17 cellular contexts compared by ENCODE assay signal in the genomic region with DNA sequence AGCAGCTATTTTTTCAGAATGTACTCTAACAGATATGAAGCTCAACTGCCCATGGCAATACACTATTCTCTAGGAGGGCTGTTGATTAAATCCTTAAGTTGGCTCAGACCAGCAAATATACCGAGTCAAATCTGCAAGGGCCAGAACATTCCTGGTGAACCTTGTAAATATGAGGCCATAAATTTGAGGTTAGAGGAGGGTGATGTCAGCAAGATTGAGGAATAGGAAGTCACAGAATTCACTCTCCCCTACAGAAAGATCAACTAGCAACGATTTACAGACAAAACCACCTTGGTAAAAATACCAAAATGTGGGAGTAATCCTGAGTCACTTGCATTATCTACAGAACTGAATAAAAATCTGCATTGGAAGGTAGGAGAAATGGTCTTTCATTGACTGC.
DNase-seq lines count a peak whose midpoint lies in the region; ATAC-seq and TF ChIP-seq lines count a peak whose summit lies in the region.
"Had no signal": no experiment of that assay in that cellular context is flagged by ENCODE, and none has a peak within 500 bp of the region (broad histone marks: within the 10 kb centered on the region; RNA-seq: fewer than 3 reads in every experiment).

No MANE protein-coding gene starts in this region.

- ATAC-seq in HG02870 (IDR thresholded peaks at IDR 0.05; ENCODE audit: unreplicated experiment) = no peak
- ATAC-seq: activated T-cell treated with anti-CD3 and anti-CD28 coated beads, Interleukin-2, amount 50 U/mL, for 4 hours; naive thymus-derived CD4-positive, alpha-beta T cell had no signal

- peaks cover 7% of the 10 kb centered on the region for H3K9me3 Mint-ChIP-seq in MCF 10A (ENCODE audit: unreplicated experiment)

- H3K4me3 Mint-ChIP-seq in MCF 10A (ENCODE audit: unreplicated experiment) = no peak overlapping the region
- H3K4me3 Mint-ChIP-seq: activated T-cell treated with anti-CD3 and anti-CD28 coated beads, Interleukin-2, amount 50 U/mL, for 4 hours; dendritic cell treated with granulocyte-macrophage colony-stimulating factor and Interleukin-4, amounts not matched to agents 40 ng/mL and 50 ng/mL, for 4 days; naive thymus-derived CD4-positive, alpha-beta T cell had no signal

- H3K9me3 ChIP-seq in breast epithelium (no peaks in the 10 kb centered on the region), SJSA1 (replicated peaks) (no peaks in the 10 kb centered on the region), uterus (no peaks in the 10 kb centered on the region)
- H3K9me3 ChIP-seq: thoracic aorta had no signal

- intact Hi-C loops in MCF 10A (cut with micrococcal nuclease) (no loop called here), breast epithelium (cut with DNase I; ENCODE audit: low total_unique reads) (no loop called here), uterus (cut with DNase I; ENCODE audit: low total_unique reads) (no loop called here)

- POLR2A ChIA-PET in MCF 10A (lab: Yijun Ruan, JAX) = interaction anchor here (0.7 to 2.1 kb wide), 2 partner anchors 8 to 13 kb away, joined by 3 to 5 read pairs; no protein-coding TSS in a partner anchor

- H3K4me3 ChIP-seq in breast epithelium (no peak overlapping the region), SJSA1 (no peak overlapping the region), uterus (no peak overlapping the region)
- H3K4me3 ChIP-seq: thoracic aorta had no signal

- H3K36me3 ChIP-seq in breast epithelium (no peaks in the 10 kb centered on the region), SJSA1 (no peaks in the 10 kb centered on the region), uterus (no peaks in the 10 kb centered on the region)
- H3K36me3 ChIP-seq: thoracic aorta had no signal

- H3K27me3 Mint-ChIP-seq in MCF 10A (ENCODE audit: insufficient read depth, unreplicated experiment) = no peaks in the 10 kb centered on the region
- H3K27me3 Mint-ChIP-seq: dendritic cell treated with granulocyte-macrophage colony-stimulating factor and Interleukin-4, amounts not matched to agents 40 ng/mL and 50 ng/mL, for 4 days; naive thymus-derived CD4-positive, alpha-beta T cell had no signal

- CTCF ChIA-PET in MCF 10A (lab: Yijun Ruan, JAX) = interaction anchor here (0.6 to 1.1 kb wide), 3 partner anchors 40 to 613 kb away, joined by 3 to 5 read pairs (median 3); no protein-coding TSS in a partner anchor

- BruUV-seq in MCF 10A (replicated peaks; lab: Mats Ljungman, UMichigan) = no TSS peak

- H3K36me3 Mint-ChIP-seq in MCF 10A (ENCODE audit: insufficient read depth, unreplicated experiment) = no peaks in the 10 kb centered on the region
- H3K36me3 Mint-ChIP-seq: naive thymus-derived CD4-positive, alpha-beta T cell had no signal

- peak overlapping the region; percentile 83 for H3K27ac Mint-ChIP-seq in MCF 10A (ENCODE audit: low read depth, unreplicated experiment)
- H3K27ac Mint-ChIP-seq: dendritic cell treated with granulocyte-macrophage colony-stimulating factor and Interleukin-4, amounts not matched to agents 40 ng/mL and 50 ng/mL, for 4 days; naive thymus-derived CD4-positive, alpha-beta T cell had no signal

- DNase-seq in MCF 10A (ENCODE audit: unreplicated experiment) (peak; percentile 33), breast epithelium (ENCODE audit: low spot score in 2 of 2) (no peak), SJSA1 (ENCODE audit: low read depth in 1 of 2, low spot score in 2 of 2) (no peak), fibroblast of peridontal ligament (ENCODE audit: extremely low read depth) (peak; percentile 94), uterus (no peak), NCI-H2081 treated with DMSO at 0.1 percent for 48 hours (lab: John Stamatoyannopoulos, UW) (no peak), hepatic stellate cell (ENCODE audit: low spot score) (no peak)
- DNase-seq: 8988T; activated CD4-positive, alpha-beta T cell treated with anti-CD3 and anti-CD28 coated beads, Interleukin-2, amount 50 U/mL, for 4 hours; activated T-cell treated with anti-CD3 and anti-CD28 coated beads, Interleukin-2, amount 50 U/mL, for 4 hours; naive thymus-derived CD4-positive, alpha-beta T cell; NCI-H82; SHP77 treated with DMSO at 0.1 percent for 48 hours; stimulated activated CD4-positive, alpha-beta T cell treated with anti-CD3 and anti-CD28 coated beads, Interleukin-1b, Interleukin-23, amount 100 ng/mL, for 48 hours had no signal

- no peak overlapping the region for H3K27ac ChIP-seq in breast epithelium
- H3K27ac ChIP-seq in SJSA1 = peak overlapping the region; percentile 39
- H3K27ac ChIP-seq in uterus = peak overlapping the region; percentile 36 to 49
- H3K27ac ChIP-seq: thoracic aorta had no signal

- H3K27me3 ChIP-seq in breast epithelium (no peaks in the 10 kb centered on the region), SJSA1 (replicated peaks) (no peaks in the 10 kb centered on the region), uterus (no peaks in the 10 kb centered on the region)

- TF ChIP-seq POLR2A in breast epithelium (IDR thresholded peaks at IDR 0.05) = no peak
- no peak for TF ChIP-seq POLR2A in uterus (IDR thresholded peaks at IDR 0.05)

- peaks cover 20% of the 10 kb centered on the region for H3K4me1 Mint-ChIP-seq in MCF 10A (ENCODE audit: insufficient read depth, unreplicated experiment)
- H3K4me1 Mint-ChIP-seq: naive thymus-derived CD4-positive, alpha-beta T cell had no signal

- no peak for TF ChIP-seq CTCF in MCF 10A (IDR thresholded peaks at IDR 0.05; ENCODE audit: unreplicated experiment)
- TF ChIP-seq CTCF in breast epithelium (IDR thresholded peaks at IDR 0.05) = no peak
- no peak for TF ChIP-seq CTCF in uterus (IDR thresholded peaks at IDR 0.05)

- H3K4me1 ChIP-seq in breast epithelium (no peaks in the 10 kb centered on the region), SJSA1 (replicated peaks) (peaks cover 13% of the 10 kb centered on the region), uterus (no peaks in the 10 kb centered on the region)

Comparison
In these comparisons a context has a peak if more than half of its experiments do, and no peak if none do; other contexts are left out.
1. DNase-seq: peak in MCF 10A (single experiment) and fibroblast of peridontal ligament (single experiment); none in breast epithelium (0 of 2), SJSA1 (0 of 2), uterus (0 of 2), NCI-H2081 treated with DMSO at 0.1 percent for 48 hours (single experiment) and hepatic stellate cell (single experiment).
2. H3K27ac ChIP-seq: peak in SJSA1 (single experiment) and uterus (2 of 2); none in breast epithelium (0 of 2).